In the genomic region with DNA sequence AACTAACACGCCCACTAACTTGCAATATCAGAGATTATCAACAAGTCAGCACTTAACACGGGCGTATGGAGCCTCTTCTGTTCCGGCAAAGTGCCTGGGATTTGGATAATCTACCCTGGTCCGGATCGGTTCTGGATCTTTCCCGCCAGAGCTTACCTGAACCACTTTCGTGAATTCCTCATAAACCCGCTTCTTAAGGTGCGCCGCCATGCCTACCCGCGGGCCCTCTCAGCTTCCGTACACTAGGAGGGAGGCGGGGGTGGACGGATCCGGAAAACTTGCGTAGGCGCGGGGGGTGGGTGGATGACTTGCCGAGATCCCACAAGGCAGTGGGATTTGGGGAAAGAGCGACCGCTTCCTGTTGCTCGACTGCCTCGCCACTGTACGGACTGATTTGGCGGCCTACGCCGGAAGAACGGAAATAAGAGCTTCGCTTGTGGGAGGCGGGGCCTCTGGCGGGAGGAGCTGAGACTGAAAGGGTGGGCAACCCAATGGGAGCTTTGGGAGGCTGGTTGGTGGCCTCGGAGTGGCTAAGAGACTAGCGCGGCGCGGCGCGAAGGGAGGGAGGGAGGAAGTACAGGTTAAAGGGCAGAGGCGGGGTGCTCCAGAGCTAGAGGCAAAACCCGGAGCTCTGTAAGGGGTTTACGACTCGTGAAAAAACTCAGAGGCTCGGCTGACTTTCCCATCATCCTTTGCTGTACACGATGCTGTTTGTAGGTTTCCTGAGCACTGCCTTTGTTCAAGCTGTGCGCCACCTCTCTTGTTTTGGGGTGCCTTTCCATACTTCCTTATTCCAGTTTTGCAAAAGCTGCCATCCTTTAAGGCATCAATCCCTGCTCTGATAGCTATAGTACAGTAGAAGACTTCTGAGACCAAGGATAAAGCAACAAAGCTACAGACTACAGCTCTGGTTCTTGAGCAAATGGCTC, we compare ENCODE assay signal across 1 cellular context.
A peak's percentile ranks its signal among the peaks of the same experiment; 100 is the strongest.
TF ChIP-seq lines count a peak whose summit lies in the region.

TSS of gene INTS4 (minus strand) at position 235 of the 929 bp plus-strand sequence. CDS start at position 210, 25 bp downstream.

TF ChIP-seq in HepG2, 621 proteins besides CTCF, POLR2A, EP300 and RAD21 (continued from another document and continues in another):
- TF ChIP-seq, protein P1, sequence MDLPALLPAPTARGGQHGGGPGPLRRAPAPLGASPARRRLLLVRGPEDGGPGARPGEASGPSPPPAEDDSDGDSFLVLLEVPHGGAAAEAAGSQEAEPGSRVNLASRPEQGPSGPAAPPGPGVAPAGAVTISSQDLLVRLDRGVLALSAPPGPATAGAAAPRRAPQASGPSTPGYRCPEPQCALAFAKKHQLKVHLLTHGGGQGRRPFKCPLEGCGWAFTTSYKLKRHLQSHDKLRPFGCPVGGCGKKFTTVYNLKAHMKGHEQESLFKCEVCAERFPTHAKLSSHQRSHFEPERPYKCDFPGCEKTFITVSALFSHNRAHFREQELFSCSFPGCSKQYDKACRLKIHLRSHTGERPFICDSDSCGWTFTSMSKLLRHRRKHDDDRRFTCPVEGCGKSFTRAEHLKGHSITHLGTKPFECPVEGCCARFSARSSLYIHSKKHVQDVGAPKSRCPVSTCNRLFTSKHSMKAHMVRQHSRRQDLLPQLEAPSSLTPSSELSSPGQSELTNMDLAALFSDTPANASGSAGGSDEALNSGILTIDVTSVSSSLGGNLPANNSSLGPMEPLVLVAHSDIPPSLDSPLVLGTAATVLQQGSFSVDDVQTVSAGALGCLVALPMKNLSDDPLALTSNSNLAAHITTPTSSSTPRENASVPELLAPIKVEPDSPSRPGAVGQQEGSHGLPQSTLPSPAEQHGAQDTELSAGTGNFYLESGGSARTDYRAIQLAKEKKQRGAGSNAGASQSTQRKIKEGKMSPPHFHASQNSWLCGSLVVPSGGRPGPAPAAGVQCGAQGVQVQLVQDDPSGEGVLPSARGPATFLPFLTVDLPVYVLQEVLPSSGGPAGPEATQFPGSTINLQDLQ (CRISPR knock-in tag; IDR thresholded peaks at IDR 0.05): 0 out of 2 replicates have a peak, but pooled peaks have one; percentile 51
- TF ChIP-seq NFYC (CRISPR knock-in tag; IDR thresholded peaks at IDR 0.05) (peak; percentile 93), ZSCAN21 (CRISPR knock-in tag; IDR thresholded peaks at IDR 0.05; ENCODE audit: borderline replicate concordance) (0 out of 2 replicates have a peak, but pooled peaks have one; percentile 34), SAFB2 (CRISPR knock-in tag; IDR thresholded peaks at IDR 0.05; ENCODE audit: borderline replicate concordance, low read depth) (no peak), ATAD3A (CRISPR knock-in tag; IDR thresholded peaks at IDR 0.05) (no peak), THRA (CRISPR knock-in tag; IDR thresholded peaks at IDR 0.05; ENCODE audit: borderline replicate concordance) (no peak; the same call in 1 of the 2 replicates), SIN3A (IDR thresholded peaks at IDR 0.05; ENCODE audit: borderline replicate concordance, low read depth, low read length) (peak; percentile 91; the same call in 1 of the 2 replicates), ZNF766 (CRISPR knock-in tag; IDR thresholded peaks at IDR 0.05; ENCODE audit: borderline replicate concordance) (peak; percentile 54; the same call in 1 of the 2 replicates), ZNF841 (CRISPR knock-in tag; IDR thresholded peaks at IDR 0.05; ENCODE audit: borderline replicate concordance) (no peak), CAMTA2 (CRISPR knock-in tag; IDR thresholded peaks at IDR 0.05; ENCODE audit: borderline replicate concordance) (no peak), RFX5 (IDR thresholded peaks at IDR 0.05; ENCODE audit: low read depth, low read length) (no peak; the same call in 1 of the 2 replicates), ZMYM4 (CRISPR knock-in tag; IDR thresholded peaks at IDR 0.05) (peak; percentile 96), IKZF5 (CRISPR knock-in tag; IDR thresholded peaks at IDR 0.05) (peak; percentile 88), ZNF160 (CRISPR knock-in tag; IDR thresholded peaks at IDR 0.05) (no peak), ZNF251 (CRISPR knock-in tag; IDR thresholded peaks at IDR 0.05) (no peak), ZNF20 (CRISPR knock-in tag; IDR thresholded peaks at IDR 0.05) (no peak), CHD2 (IDR thresholded peaks at IDR 0.05; ENCODE audit: low read depth, low read length) (peak; percentile 66), KLF11 (CRISPR knock-in tag; IDR thresholded peaks at IDR 0.05) (no peak), HNRNPK (IDR thresholded peaks at IDR 0.05; ENCODE audit: low read depth, low read length, poor library complexity, severe bottlenecking) (peak; percentile 16), KDM5A (IDR thresholded peaks at IDR 0.05; ENCODE audit: borderline replicate concordance, low read length) (peak; percentile 89), FOXA3 (CRISPR knock-in tag; IDR thresholded peaks at IDR 0.05) (peak; percentile 66), ZNF546 (CRISPR knock-in tag; conservative IDR thresholded peaks at IDR 0.05) (no peak), SMC3 (IDR thresholded peaks at IDR 0.05; ENCODE audit: low read length) (no peak; the same call in 1 of the 2 replicates), ZNF205 (CRISPR knock-in tag; IDR thresholded peaks at IDR 0.05) (no peak; the same call in 1 of the 2 replicates), HMGA1 (CRISPR knock-in tag; conservative IDR thresholded peaks at IDR 0.05) (no peak), TMF1 (CRISPR knock-in tag; IDR thresholded peaks at IDR 0.05; ENCODE audit: low read depth) (no peak), ZNF441 (CRISPR knock-in tag; IDR thresholded peaks at IDR 0.05; ENCODE audit: borderline replicate concordance) (peak; percentile 75), U2AF1 (optimal IDR thresholded peaks at IDR 0.05; ENCODE audit: low read depth, low read length) (no peak)
- TF ChIP-seq, protein P2, sequence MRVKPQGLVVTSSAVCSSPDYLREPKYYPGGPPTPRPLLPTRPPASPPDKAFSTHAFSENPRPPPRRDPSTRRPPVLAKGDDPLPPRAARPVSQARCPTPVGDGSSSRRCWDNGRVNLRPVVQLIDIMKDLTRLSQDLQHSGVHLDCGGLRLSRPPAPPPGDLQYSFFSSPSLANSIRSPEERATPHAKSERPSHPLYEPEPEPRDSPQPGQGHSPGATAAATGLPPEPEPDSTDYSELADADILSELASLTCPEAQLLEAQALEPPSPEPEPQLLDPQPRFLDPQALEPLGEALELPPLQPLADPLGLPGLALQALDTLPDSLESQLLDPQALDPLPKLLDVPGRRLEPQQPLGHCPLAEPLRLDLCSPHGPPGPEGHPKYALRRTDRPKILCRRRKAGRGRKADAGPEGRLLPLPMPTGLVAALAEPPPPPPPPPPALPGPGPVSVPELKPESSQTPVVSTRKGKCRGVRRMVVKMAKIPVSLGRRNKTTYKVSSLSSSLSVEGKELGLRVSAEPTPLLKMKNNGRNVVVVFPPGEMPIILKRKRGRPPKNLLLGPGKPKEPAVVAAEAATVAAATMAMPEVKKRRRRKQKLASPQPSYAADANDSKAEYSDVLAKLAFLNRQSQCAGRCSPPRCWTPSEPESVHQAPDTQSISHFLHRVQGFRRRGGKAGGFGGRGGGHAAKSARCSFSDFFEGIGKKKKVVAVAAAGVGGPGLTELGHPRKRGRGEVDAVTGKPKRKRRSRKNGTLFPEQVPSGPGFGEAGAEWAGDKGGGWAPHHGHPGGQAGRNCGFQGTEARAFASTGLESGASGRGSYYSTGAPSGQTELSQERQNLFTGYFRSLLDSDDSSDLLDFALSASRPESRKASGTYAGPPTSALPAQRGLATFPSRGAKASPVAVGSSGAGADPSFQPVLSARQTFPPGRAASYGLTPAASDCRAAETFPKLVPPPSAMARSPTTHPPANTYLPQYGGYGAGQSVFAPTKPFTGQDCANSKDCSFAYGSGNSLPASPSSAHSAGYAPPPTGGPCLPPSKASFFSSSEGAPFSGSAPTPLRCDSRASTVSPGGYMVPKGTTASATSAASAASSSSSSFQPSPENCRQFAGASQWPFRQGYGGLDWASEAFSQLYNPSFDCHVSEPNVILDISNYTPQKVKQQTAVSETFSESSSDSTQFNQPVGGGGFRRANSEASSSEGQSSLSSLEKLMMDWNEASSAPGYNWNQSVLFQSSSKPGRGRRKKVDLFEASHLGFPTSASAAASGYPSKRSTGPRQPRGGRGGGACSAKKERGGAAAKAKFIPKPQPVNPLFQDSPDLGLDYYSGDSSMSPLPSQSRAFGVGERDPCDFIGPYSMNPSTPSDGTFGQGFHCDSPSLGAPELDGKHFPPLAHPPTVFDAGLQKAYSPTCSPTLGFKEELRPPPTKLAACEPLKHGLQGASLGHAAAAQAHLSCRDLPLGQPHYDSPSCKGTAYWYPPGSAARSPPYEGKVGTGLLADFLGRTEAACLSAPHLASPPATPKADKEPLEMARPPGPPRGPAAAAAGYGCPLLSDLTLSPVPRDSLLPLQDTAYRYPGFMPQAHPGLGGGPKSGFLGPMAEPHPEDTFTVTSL (CRISPR knock-in tag; IDR thresholded peaks at IDR 0.05; ENCODE audit: borderline replicate concordance): 0 out of 2 replicates have a peak, but pooled peaks have one; percentile 23
- TF ChIP-seq, protein P3, sequence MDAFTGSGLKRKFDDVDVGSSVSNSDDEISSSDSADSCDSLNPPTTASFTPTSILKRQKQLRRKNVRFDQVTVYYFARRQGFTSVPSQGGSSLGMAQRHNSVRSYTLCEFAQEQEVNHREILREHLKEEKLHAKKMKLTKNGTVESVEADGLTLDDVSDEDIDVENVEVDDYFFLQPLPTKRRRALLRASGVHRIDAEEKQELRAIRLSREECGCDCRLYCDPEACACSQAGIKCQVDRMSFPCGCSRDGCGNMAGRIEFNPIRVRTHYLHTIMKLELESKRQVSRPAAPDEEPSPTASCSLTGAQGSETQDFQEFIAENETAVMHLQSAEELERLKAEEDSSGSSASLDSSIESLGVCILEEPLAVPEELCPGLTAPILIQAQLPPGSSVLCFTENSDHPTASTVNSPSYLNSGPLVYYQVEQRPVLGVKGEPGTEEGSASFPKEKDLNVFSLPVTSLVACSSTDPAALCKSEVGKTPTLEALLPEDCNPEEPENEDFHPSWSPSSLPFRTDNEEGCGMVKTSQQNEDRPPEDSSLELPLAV (CRISPR knock-in tag; conservative IDR thresholded peaks at IDR 0.05; ENCODE audit: low read depth): no peak
- TF ChIP-seq, protein P4, sequence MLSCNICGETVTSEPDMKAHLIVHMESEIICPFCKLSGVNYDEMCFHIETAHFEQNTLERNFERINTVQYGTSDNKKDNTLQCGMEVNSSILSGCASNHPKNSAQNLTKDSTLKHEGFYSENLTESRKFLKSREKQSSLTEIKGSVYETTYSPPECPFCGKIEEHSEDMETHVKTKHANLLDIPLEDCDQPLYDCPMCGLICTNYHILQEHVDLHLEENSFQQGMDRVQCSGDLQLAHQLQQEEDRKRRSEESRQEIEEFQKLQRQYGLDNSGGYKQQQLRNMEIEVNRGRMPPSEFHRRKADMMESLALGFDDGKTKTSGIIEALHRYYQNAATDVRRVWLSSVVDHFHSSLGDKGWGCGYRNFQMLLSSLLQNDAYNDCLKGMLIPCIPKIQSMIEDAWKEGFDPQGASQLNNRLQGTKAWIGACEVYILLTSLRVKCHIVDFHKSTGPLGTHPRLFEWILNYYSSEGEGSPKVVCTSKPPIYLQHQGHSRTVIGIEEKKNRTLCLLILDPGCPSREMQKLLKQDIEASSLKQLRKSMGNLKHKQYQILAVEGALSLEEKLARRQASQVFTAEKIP (CRISPR knock-in tag; IDR thresholded peaks at IDR 0.05; ENCODE audit: borderline replicate concordance): no peak
- TF ChIP-seq, protein P5, sequence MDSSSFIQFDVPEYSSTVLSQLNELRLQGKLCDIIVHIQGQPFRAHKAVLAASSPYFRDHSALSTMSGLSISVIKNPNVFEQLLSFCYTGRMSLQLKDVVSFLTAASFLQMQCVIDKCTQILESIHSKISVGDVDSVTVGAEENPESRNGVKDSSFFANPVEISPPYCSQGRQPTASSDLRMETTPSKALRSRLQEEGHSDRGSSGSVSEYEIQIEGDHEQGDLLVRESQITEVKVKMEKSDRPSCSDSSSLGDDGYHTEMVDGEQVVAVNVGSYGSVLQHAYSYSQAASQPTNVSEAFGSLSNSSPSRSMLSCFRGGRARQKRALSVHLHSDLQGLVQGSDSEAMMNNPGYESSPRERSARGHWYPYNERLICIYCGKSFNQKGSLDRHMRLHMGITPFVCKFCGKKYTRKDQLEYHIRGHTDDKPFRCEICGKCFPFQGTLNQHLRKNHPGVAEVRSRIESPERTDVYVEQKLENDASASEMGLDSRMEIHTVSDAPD (CRISPR knock-in tag; IDR thresholded peaks at IDR 0.05): no peak
- TF ChIP-seq, protein P6, sequence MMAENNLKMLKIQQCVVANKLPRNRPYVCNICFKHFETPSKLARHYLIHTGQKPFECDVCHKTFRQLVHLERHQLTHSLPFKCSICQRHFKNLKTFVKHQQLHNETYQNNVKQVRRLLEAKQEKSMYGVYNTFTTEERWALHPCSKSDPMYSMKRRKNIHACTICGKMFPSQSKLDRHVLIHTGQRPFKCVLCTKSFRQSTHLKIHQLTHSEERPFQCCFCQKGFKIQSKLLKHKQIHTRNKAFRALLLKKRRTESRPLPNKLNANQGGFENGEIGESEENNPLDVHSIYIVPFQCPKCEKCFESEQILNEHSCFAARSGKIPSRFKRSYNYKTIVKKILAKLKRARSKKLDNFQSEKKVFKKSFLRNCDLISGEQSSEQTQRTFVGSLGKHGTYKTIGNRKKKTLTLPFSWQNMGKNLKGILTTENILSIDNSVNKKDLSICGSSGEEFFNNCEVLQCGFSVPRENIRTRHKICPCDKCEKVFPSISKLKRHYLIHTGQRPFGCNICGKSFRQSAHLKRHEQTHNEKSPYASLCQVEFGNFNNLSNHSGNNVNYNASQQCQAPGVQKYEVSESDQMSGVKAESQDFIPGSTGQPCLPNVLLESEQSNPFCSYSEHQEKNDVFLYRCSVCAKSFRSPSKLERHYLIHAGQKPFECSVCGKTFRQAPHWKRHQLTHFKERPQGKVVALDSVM (CRISPR knock-in tag; IDR thresholded peaks at IDR 0.05): no peak
